In the genomic region with DNA sequence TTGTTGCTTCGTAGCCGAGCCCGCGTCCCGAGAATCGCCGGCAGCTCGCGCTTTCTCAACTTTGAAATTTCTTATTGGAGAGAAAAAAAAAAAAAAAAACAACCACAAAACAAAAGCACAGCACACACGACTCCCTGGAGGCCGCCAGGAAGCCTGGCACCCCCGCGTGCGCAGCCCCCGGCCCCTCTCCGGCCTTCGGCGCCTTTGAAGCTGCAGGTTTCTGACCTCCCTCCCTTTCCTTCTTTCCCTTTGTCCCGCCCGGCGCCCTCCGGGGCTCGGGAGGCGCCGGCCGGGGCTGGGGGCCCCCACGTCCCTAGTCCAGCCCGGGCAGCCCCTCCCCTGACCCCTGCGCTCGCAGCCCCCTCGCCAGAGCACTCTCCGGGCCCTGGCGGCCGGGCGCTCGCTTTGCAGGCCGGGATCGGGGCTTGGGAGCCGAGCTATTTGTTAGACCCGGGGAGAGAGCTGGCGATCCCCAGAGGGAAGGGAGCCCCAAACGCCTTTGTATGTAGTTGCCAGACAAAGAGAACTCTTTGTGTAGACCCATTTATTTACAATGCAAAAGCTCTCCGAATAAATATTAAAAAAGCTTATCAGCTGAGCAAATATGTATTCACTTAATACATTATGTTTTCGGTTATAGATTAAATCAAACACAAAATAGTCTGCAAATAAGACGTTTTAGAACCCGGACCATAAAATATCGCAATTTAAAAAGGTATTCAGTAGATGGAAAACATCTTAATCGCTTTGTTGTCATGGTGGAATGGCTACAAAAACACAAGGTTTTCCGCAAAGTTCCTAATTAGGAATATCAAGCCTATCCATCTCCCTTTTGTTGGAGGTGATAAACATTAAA, we compare ENCODE assay signal across 1 cellular context.
TF ChIP-seq lines count a peak whose summit lies in the region.

No MANE protein-coding gene starts in this region.

TF ChIP-seq in HepG2, 621 proteins besides CTCF, POLR2A, EP300 and RAD21 (continued from another document and continues in another):
- TF ChIP-seq FOXO1 (CRISPR knock-in tag; IDR thresholded peaks at IDR 0.05) (no peak), SRSF4 (IDR thresholded peaks at IDR 0.05; ENCODE audit: low read depth, low read length, poor library complexity, severe bottlenecking) (no peak), PHF20 (CRISPR knock-in tag; IDR thresholded peaks at IDR 0.05) (peak; percentile 35; the same call in 1 of the 2 replicates), PAF1 (CRISPR knock-in tag; IDR thresholded peaks at IDR 0.05) (no peak), MIER3 (CRISPR knock-in tag; IDR thresholded peaks at IDR 0.05; ENCODE audit: borderline replicate concordance) (no peak), PHF21A (CRISPR knock-in tag; IDR thresholded peaks at IDR 0.05) (peak; percentile 88), RBM22 (optimal IDR thresholded peaks at IDR 0.05; ENCODE audit: low read length) (no peak), FOXC1 (CRISPR knock-in tag; IDR thresholded peaks at IDR 0.05; ENCODE audit: borderline replicate concordance) (no peak), NR2F6 (IDR thresholded peaks at IDR 0.05) (peak; percentile 60; the same call in 1 of the 2 replicates), NR2F6 (CRISPR knock-in tag; IDR thresholded peaks at IDR 0.05) (peak; percentile 50; the same call in 1 of the 2 replicates), SAP130 (CRISPR knock-in tag; IDR thresholded peaks at IDR 0.05; ENCODE audit: low read depth) (peak; percentile 77; the same call in 1 of the 2 replicates), SP5 (CRISPR knock-in tag; IDR thresholded peaks at IDR 0.05; ENCODE audit: borderline replicate concordance, low read depth) (peak; percentile 79), NCOR1 (IDR thresholded peaks at IDR 0.05; ENCODE audit: borderline replicate concordance, low read length) (peak; percentile 80), ZIK1 (CRISPR knock-in tag; IDR thresholded peaks at IDR 0.05; ENCODE audit: borderline replicate concordance, low read depth) (no peak), U2AF1 (optimal IDR thresholded peaks at IDR 0.05; ENCODE audit: low read depth, low read length) (peak; percentile 72), KAT2B (IDR thresholded peaks at IDR 0.05; ENCODE audit: borderline replicate concordance, low read depth, low read length) (no peak), CENPX (CRISPR knock-in tag; IDR thresholded peaks at IDR 0.05) (no peak), HDAC2 (CRISPR knock-in tag; IDR thresholded peaks at IDR 0.05) (0 out of 2 replicates have a peak, but pooled peaks have one; percentile 32), ZFYVE20 (CRISPR knock-in tag; IDR thresholded peaks at IDR 0.05; ENCODE audit: borderline replicate concordance, low read depth) (no peak), TSC22D2 (CRISPR knock-in tag; IDR thresholded peaks at IDR 0.05; ENCODE audit: borderline replicate concordance) (no peak; the same call in 1 of the 2 replicates), ZNF572 (CRISPR knock-in tag; IDR thresholded peaks at IDR 0.05) (no peak), ZBTB7B (CRISPR knock-in tag; IDR thresholded peaks at IDR 0.05) (peak; percentile 96), RFXANK (CRISPR knock-in tag; IDR thresholded peaks at IDR 0.05) (no peak), SP1 (IDR thresholded peaks at IDR 0.05) (no peak), SP1 (CRISPR knock-in tag; IDR thresholded peaks at IDR 0.05) (peak; percentile 22; the same call in 1 of the 2 replicates), NFATC3 (CRISPR knock-in tag; IDR thresholded peaks at IDR 0.05) (no peak), ZNF703 (CRISPR knock-in tag; IDR thresholded peaks at IDR 0.05; ENCODE audit: borderline replicate concordance) (peak; percentile 61; the same call in 1 of the 2 replicates), SOX5 (CRISPR knock-in tag; IDR thresholded peaks at IDR 0.05; ENCODE audit: borderline replicate concordance) (peak; percentile 86; the same call in 1 of the 2 replicates), SP140L (CRISPR knock-in tag; IDR thresholded peaks at IDR 0.05; ENCODE audit: borderline replicate concordance) (no peak), ZNF3 (CRISPR knock-in tag; IDR thresholded peaks at IDR 0.05) (no peak), MYNN (CRISPR knock-in tag; IDR thresholded peaks at IDR 0.05; ENCODE audit: low read depth) (no peak), CBX1 (IDR thresholded peaks at IDR 0.05; ENCODE audit: low read depth) (no peak), MAZ (IDR thresholded peaks at IDR 0.05; ENCODE audit: borderline replicate concordance, low read depth, low read length) (no peak), MAZ (CRISPR knock-in tag; IDR thresholded peaks at IDR 0.05; ENCODE audit: low read depth) (peak; percentile 58; the same call in 1 of the 2 replicates), GABPB1 (CRISPR knock-in tag; IDR thresholded peaks at IDR 0.05) (peak; percentile 54; the same call in 1 of the 2 replicates), ZNF451 (CRISPR knock-in tag; IDR thresholded peaks at IDR 0.05) (no peak), HNRNPK (IDR thresholded peaks at IDR 0.05; ENCODE audit: low read depth, low read length, poor library complexity, severe bottlenecking) (peak; percentile 75), JUNB (CRISPR knock-in tag; IDR thresholded peaks at IDR 0.05; ENCODE audit: borderline replicate concordance) (no peak), SAFB2 (CRISPR knock-in tag; IDR thresholded peaks at IDR 0.05; ENCODE audit: borderline replicate concordance, low read depth) (no peak), CBX2 (IDR thresholded peaks at IDR 0.05; ENCODE audit: low read depth, low read length) (peak; percentile 92), CBX2 (CRISPR knock-in tag; IDR thresholded peaks at IDR 0.05; ENCODE audit: low read depth) (peak; percentile 59; the same call in 1 of the 2 replicates), ZNF292 (CRISPR knock-in tag; IDR thresholded peaks at IDR 0.05; ENCODE audit: borderline replicate concordance, low read depth) (no peak), JDP2 (CRISPR knock-in tag; IDR thresholded peaks at IDR 0.05; ENCODE audit: borderline replicate concordance) (no peak), POLR2G (IDR thresholded peaks at IDR 0.05; ENCODE audit: low read depth, low read length) (peak; percentile 66), ZNF101 (CRISPR knock-in tag; IDR thresholded peaks at IDR 0.05; ENCODE audit: borderline replicate concordance, low read depth) (no peak), KDM2A (CRISPR knock-in tag; IDR thresholded peaks at IDR 0.05; ENCODE audit: borderline replicate concordance, low read depth) (peak; percentile 50; the same call in 1 of the 2 replicates), NFIC (IDR thresholded peaks at IDR 0.05; ENCODE audit: low read length) (no peak)
- TF ChIP-seq, protein P1, sequence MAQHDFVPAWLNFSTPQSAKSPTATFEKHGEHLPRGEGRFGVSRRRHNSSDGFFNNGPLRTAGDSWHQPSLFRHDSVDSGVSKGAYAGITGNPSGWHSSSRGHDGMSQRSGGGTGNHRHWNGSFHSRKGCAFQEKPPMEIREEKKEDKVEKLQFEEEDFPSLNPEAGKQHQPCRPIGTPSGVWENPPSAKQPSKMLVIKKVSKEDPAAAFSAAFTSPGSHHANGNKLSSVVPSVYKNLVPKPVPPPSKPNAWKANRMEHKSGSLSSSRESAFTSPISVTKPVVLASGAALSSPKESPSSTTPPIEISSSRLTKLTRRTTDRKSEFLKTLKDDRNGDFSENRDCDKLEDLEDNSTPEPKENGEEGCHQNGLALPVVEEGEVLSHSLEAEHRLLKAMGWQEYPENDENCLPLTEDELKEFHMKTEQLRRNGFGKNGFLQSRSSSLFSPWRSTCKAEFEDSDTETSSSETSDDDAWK (CRISPR knock-in tag; IDR thresholded peaks at IDR 0.05), result no peak
- TF ChIP-seq, protein P2, sequence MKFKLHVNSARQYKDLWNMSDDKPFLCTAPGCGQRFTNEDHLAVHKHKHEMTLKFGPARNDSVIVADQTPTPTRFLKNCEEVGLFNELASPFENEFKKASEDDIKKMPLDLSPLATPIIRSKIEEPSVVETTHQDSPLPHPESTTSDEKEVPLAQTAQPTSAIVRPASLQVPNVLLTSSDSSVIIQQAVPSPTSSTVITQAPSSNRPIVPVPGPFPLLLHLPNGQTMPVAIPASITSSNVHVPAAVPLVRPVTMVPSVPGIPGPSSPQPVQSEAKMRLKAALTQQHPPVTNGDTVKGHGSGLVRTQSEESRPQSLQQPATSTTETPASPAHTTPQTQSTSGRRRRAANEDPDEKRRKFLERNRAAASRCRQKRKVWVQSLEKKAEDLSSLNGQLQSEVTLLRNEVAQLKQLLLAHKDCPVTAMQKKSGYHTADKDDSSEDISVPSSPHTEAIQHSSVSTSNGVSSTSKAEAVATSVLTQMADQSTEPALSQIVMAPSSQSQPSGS (CRISPR knock-in tag; IDR thresholded peaks at IDR 0.05), result no peak
- TF ChIP-seq, protein P3, sequence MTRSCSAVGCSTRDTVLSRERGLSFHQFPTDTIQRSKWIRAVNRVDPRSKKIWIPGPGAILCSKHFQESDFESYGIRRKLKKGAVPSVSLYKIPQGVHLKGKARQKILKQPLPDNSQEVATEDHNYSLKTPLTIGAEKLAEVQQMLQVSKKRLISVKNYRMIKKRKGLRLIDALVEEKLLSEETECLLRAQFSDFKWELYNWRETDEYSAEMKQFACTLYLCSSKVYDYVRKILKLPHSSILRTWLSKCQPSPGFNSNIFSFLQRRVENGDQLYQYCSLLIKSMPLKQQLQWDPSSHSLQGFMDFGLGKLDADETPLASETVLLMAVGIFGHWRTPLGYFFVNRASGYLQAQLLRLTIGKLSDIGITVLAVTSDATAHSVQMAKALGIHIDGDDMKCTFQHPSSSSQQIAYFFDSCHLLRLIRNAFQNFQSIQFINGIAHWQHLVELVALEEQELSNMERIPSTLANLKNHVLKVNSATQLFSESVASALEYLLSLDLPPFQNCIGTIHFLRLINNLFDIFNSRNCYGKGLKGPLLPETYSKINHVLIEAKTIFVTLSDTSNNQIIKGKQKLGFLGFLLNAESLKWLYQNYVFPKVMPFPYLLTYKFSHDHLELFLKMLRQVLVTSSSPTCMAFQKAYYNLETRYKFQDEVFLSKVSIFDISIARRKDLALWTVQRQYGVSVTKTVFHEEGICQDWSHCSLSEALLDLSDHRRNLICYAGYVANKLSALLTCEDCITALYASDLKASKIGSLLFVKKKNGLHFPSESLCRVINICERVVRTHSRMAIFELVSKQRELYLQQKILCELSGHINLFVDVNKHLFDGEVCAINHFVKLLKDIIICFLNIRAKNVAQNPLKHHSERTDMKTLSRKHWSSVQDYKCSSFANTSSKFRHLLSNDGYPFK (CRISPR knock-in tag; IDR thresholded peaks at IDR 0.05; ENCODE audit: borderline replicate concordance), result no peak
- TF ChIP-seq, protein P4, sequence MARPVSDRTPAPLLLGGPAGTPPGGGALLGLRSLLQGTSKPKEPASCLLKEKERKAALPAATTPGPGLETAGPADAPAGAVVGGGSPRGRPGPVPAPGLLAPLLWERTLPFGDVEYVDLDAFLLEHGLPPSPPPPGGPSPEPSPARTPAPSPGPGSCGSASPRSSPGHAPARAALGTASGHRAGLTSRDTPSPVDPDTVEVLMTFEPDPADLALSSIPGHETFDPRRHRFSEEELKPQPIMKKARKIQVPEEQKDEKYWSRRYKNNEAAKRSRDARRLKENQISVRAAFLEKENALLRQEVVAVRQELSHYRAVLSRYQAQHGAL (CRISPR knock-in tag; IDR thresholded peaks at IDR 0.05; ENCODE audit: not compliant biosample characterization), result no peak
- TF ChIP-seq, protein P5, sequence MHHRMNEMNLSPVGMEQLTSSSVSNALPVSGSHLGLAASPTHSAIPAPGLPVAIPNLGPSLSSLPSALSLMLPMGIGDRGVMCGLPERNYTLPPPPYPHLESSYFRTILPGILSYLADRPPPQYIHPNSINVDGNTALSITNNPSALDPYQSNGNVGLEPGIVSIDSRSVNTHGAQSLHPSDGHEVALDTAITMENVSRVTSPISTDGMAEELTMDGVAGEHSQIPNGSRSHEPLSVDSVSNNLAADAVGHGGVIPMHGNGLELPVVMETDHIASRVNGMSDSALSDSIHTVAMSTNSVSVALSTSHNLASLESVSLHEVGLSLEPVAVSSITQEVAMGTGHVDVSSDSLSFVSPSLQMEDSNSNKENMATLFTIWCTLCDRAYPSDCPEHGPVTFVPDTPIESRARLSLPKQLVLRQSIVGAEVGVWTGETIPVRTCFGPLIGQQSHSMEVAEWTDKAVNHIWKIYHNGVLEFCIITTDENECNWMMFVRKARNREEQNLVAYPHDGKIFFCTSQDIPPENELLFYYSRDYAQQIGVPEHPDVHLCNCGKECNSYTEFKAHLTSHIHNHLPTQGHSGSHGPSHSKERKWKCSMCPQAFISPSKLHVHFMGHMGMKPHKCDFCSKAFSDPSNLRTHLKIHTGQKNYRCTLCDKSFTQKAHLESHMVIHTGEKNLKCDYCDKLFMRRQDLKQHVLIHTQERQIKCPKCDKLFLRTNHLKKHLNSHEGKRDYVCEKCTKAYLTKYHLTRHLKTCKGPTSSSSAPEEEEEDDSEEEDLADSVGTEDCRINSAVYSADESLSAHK (CRISPR knock-in tag; IDR thresholded peaks at IDR 0.05; ENCODE audit: borderline replicate concordance), result peak; percentile 93
- TF ChIP-seq, protein P6, sequence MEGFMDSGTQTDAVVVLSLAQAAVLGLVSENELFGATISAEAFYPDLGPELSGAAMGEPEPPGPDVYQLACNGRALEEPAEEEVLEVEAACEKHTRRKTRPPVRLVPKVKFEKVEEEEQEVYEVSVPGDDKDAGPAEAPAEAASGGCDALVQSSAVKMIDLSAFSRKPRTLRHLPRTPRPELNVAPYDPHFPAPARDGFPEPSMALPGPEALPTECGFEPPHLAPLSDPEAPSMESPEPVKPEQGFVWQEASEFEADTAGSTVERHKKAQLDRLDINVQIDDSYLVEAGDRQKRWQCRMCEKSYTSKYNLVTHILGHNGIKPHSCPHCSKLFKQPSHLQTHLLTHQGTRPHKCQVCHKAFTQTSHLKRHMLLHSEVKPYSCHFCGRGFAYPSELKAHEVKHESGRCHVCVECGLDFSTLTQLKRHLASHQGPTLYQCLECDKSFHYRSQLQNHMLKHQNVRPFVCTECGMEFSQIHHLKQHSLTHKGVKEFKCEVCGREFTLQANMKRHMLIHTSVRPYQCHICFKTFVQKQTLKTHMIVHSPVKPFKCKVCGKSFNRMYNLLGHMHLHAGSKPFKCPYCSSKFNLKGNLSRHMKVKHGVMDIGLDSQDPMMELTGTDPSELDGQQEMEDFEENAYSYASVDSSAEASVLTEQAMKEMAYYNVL (CRISPR knock-in tag; IDR thresholded peaks at IDR 0.05; ENCODE audit: borderline replicate concordance), result peak; percentile 76; the same call in 1 of the 2 replicates
- TF ChIP-seq, protein P7, sequence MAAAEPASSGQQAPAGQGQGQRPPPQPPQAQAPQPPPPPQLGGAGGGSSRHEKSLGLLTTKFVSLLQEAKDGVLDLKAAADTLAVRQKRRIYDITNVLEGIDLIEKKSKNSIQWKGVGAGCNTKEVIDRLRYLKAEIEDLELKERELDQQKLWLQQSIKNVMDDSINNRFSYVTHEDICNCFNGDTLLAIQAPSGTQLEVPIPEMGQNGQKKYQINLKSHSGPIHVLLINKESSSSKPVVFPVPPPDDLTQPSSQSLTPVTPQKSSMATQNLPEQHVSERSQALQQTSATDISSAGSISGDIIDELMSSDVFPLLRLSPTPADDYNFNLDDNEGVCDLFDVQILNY (CRISPR knock-in tag; conservative IDR thresholded peaks at IDR 0.05), result 0 out of 2 replicates have a peak, but pooled peaks have one; percentile 26
